In the genomic region with DNA sequence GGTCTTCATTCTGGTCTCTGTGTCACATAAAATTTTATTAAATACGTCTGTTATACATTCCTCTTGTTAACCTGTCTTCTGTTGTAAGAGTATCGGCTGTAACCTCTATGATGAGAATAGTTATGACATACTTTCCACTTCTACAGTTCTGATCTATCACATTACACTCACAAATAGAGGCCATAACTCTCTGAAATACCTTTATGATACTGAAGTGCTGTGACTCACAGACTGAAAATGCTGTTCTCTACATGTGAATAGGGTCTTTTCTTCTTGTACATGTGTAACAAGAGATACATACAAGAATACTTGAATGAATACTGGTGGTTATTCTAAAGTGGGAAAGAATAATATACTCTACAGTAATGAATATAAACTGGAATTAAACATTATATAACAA, we compare ENCODE assay signal across 30 cellular contexts.
"Had no signal": no experiment of that assay in that cellular context is flagged by ENCODE, and none has a peak within 500 bp of the region (broad histone marks: within the 10 kb centered on the region; RNA-seq: fewer than 3 reads in every experiment).

No MANE protein-coding gene starts in this region.

- H3K36me3 ChIP-seq: cardiac muscle cell, colonic mucosa, esophagus muscularis mucosa, gastrocnemius medialis, heart right ventricle, WERI-Rb-1 had no signal

- H3K4me3 ChIP-seq: body of pancreas, cardiac muscle cell, colonic mucosa, esophagus muscularis mucosa, gastrocnemius medialis, heart right ventricle had no signal

- FAIRE-seq: astrocyte had no signal

- H3K9me3 ChIP-seq: body of pancreas, colonic mucosa, esophagus muscularis mucosa, gastrocnemius medialis, heart right ventricle had no signal

- H3K4me1 ChIP-seq: body of pancreas, colonic mucosa, esophagus muscularis mucosa, foreskin keratinocyte, gastrocnemius medialis, heart right ventricle had no signal

- H3K27me3 ChIP-seq: body of pancreas, cardiac muscle cell, colonic mucosa, esophagus muscularis mucosa, foreskin keratinocyte, gastrocnemius medialis, heart right ventricle had no signal

- H3K27ac ChIP-seq: body of pancreas, cardiac muscle cell, colonic mucosa, esophagus muscularis mucosa, foreskin keratinocyte, gastrocnemius medialis, heart right ventricle, WERI-Rb-1 had no signal

- ATAC-seq: activated CD4-positive, CD25-positive, alpha-beta regulatory T cell treated with anti-CD3 and anti-CD28 coated beads, Interleukin-2, amount 50 U/mL, for 24 hours; activated CD8-positive, alpha-beta T cell treated with anti-CD3 and anti-CD28 coated beads for 36 hours; activated T-cell treated with anti-CD3 and anti-CD28 coated beads, Interleukin-2, amount 50 U/mL, for 4 hours; activated T-helper 17 cell treated with anti-CD3 and anti-CD28 coated beads, Interleukin-2, amount 50 U/mL, for 72 hours; body of pancreas; foreskin keratinocyte; gastrocnemius medialis; heart right ventricle; T-cell had no signal

- DNase-seq: activated B cell treated with CpG ODN at 0.5 μM for 24 hours; activated CD4-positive, alpha-beta T cell treated with anti-CD3 and anti-CD28 coated beads for 48 hours; activated CD4-positive, alpha-beta T cell treated with anti-CD3 and anti-CD28 coated beads, Interleukin-2, amount 50 U/mL, for 1 hour; activated CD4-positive, alpha-beta T cell treated with anti-CD3 and anti-CD28 coated beads, Interleukin-2, amount 50 U/mL, for 48 hours; activated CD8-positive, alpha-beta memory T cell treated with anti-CD3 and anti-CD28 coated beads for 24 hours; activated CD8-positive, alpha-beta T cell treated with anti-CD3 and anti-CD28 coated beads for 36 hours; activated effector memory CD4-positive, alpha-beta T cell treated with Interleukin-2 at 50 U/mL for 16 hours; activated gamma-delta T cell treated with Interleukin-2 at 50 U/mL for 16 hours; activated naive CD4-positive, alpha-beta T cell treated with anti-CD3 and anti-CD28 coated beads, Interleukin-2, amount 50 U/mL, for 16 hours; activated naive CD4-positive, alpha-beta T cell treated with Interleukin-2 at 50 U/mL for 16 hours; activated T-cell treated with anti-CD3 and anti-CD28 coated beads, Interleukin-2, amount 50 U/mL, for 4 hours; amniotic stem cell; anterior cingulate cortex; body of pancreas; central memory CD4-positive, alpha-beta T cell; cerebellar nuclear complex; colonic mucosa; effector memory CD4-positive, alpha-beta T cell; erythroblast; gastrocnemius medialis; heart right ventricle; T-cell; T1000; WERI-Rb-1 had no signal
